ENCODE assay signal across 24 cellular contexts in genomic region chr6:127990081-127990480, GRCh38.
DNase-seq lines count a peak whose midpoint lies in the region; ATAC-seq, FAIRE-seq and TF ChIP-seq lines count a peak whose summit lies in the region.
"Had no signal": no experiment of that assay in that cellular context is flagged by ENCODE, and none has a peak within 500 bp of the region (broad histone marks: within the 10 kb centered on the region; RNA-seq: fewer than 3 reads in every experiment).

No MANE protein-coding gene starts in this region.

- H3K27ac Mint-ChIP-seq in activated naive CD8-positive, alpha-beta T cell treated with anti-CD3 and anti-CD28 coated beads for 36 hours = peak overlapping the region; percentile 60
- H3K27ac Mint-ChIP-seq in naive thymus-derived CD8-positive, alpha-beta T cell = peak overlapping the region; percentile 4 to 88 (median 60)
- no peak overlapping the region for H3K27ac Mint-ChIP-seq in chondrocyte (ENCODE audit: unreplicated experiment)
- H3K27ac Mint-ChIP-seq: GM23338, H9 had no signal

- H3K9me3 Mint-ChIP-seq in activated naive CD8-positive, alpha-beta T cell treated with anti-CD3 and anti-CD28 coated beads for 36 hours = peaks cover 7% of the 10 kb centered on the region
- H3K9me3 Mint-ChIP-seq in naive thymus-derived CD8-positive, alpha-beta T cell = peaks cover 0 to 9% (median 2%) of the 10 kb centered on the region in 9 donors
- no peaks in the 10 kb centered on the region for H3K9me3 Mint-ChIP-seq in chondrocyte (ENCODE audit: low read depth)
- H3K9me3 Mint-ChIP-seq: GM23338, H9 had no signal

- no peaks in the 10 kb centered on the region for H3K36me3 ChIP-seq in BE2C
- H3K36me3 ChIP-seq: SJSA1 had no signal

- H3K4me1 ChIP-seq in BE2C = peaks cover 7% of the 10 kb centered on the region; the same call in 1 of the 2 replicates
- H3K4me1 ChIP-seq: BLaER1 treated with 17β-estradiol and CSF1 and Interleukin-3, amounts not matched to agents 10 nM and 100 nM; SJSA1 had no signal

- DNase-seq in BE2C (peak; percentile 15), GM12892 (ENCODE audit: insufficient read length) (no peak), SKM-1 (lab: John Stamatoyannopoulos, UW; ENCODE audit: unreplicated experiment) (no peak), chondrocyte (ENCODE audit: low spot score) (no peak), GM10266 (ENCODE audit: extremely low spot score) (no peak)
- no peak for DNase-seq in activated naive CD8-positive, alpha-beta T cell treated with anti-CD3 and anti-CD28 coated beads for 36 hours
- no peak for DNase-seq in naive thymus-derived CD8-positive, alpha-beta T cell
- DNase-seq: Calu3; CD4-positive, alpha-beta memory T cell; DMS153; DND-41; H9; NCI-H1048; NCI-H1417; NCI-H1694; NCI-H2029 treated with DMSO at 0.1 percent for 48 hours; NCI-H2227 treated with DMSO at 0.1 percent for 48 hours; NCI-H69; Right ventricle myocardium superior; RPMI8226 had no signal

- no peaks in the 10 kb centered on the region for H3K9me3 ChIP-seq in BE2C
- H3K9me3 ChIP-seq: BLaER1 treated with 17β-estradiol and CSF1 and Interleukin-3, amounts not matched to agents 10 nM and 100 nM; SJSA1 had no signal

- no peak for ATAC-seq in naive thymus-derived CD8-positive, alpha-beta T cell
- no peak for ATAC-seq in GM21737 (IDR thresholded peaks at IDR 0.05; ENCODE audit: unreplicated experiment)
- ATAC-seq: GM23338 had no signal

- H3K4me1 Mint-ChIP-seq in activated naive CD8-positive, alpha-beta T cell treated with anti-CD3 and anti-CD28 coated beads for 36 hours = peaks cover 54% of the 10 kb centered on the region
- H3K4me1 Mint-ChIP-seq in naive thymus-derived CD8-positive, alpha-beta T cell = peaks cover 17 to 51% (median 45%) of the 10 kb centered on the region in 4 donors
- peaks cover 15% of the 10 kb centered on the region for H3K4me1 Mint-ChIP-seq in chondrocyte (ENCODE audit: low read depth)
- H3K4me1 Mint-ChIP-seq: GM23338, H9 had no signal

- TF ChIP-seq POLR2A in GM12892 (IDR thresholded peaks at IDR 0.05; ENCODE audit: low read depth, low read length) = no peak

- TF ChIP-seq CTCF in BE2C (IDR thresholded peaks at IDR 0.05; ENCODE audit: low read depth, low read length) = no peak
- TF ChIP-seq CTCF in chondrocyte (IDR thresholded peaks at IDR 0.05) = no peak
- no peak for TF ChIP-seq CTCF in GM10266 (IDR thresholded peaks at IDR 0.05; ENCODE audit: control insufficient read depth, insufficient read depth, low read depth, missing control alignments)

- H3K4me3 ChIP-seq in BE2C (ENCODE audit: low read depth, low read length) = no peak overlapping the region
- H3K4me3 ChIP-seq: BLaER1 treated with 17β-estradiol and CSF1 and Interleukin-3, amounts not matched to agents 10 nM and 100 nM; GM23338; SJSA1 had no signal

- POLR2A ChIA-PET in naive thymus-derived CD8-positive, alpha-beta T cell (lab: Charles Lee) = interaction anchor here (0.7 to 1.1 kb wide), 5 partner anchors 10 to 56 kb away, joined by 3 to 4 read pairs (median 3); no protein-coding TSS in a partner anchor

- H3K27me3 ChIP-seq in BE2C = no peaks in the 10 kb centered on the region
- H3K27me3 ChIP-seq: BLaER1 treated with 17β-estradiol and CSF1 and Interleukin-3, amounts not matched to agents 10 nM and 100 nM; SJSA1 had no signal

- FAIRE-seq in GM12892 (lab: Jason Lieb, UNC) = peak; percentile 36

- H3K27me3 Mint-ChIP-seq in activated naive CD8-positive, alpha-beta T cell treated with anti-CD3 and anti-CD28 coated beads for 36 hours = no peaks in the 10 kb centered on the region
- H3K27me3 Mint-ChIP-seq in naive thymus-derived CD8-positive, alpha-beta T cell = no peaks in the 10 kb centered on the region
- no peaks in the 10 kb centered on the region for H3K27me3 Mint-ChIP-seq in chondrocyte (ENCODE audit: low read depth)
- H3K27me3 Mint-ChIP-seq: CD4-positive, alpha-beta memory T cell had no signal

- H3K4me3 Mint-ChIP-seq in activated naive CD8-positive, alpha-beta T cell treated with anti-CD3 and anti-CD28 coated beads for 36 hours = no peak overlapping the region
- peak overlapping the region in 9 of 10 donors; percentile 11 to 76 (median 38) for H3K4me3 Mint-ChIP-seq in naive thymus-derived CD8-positive, alpha-beta T cell
- H3K4me3 Mint-ChIP-seq in chondrocyte (ENCODE audit: unreplicated experiment) = no peak overlapping the region
- H3K4me3 Mint-ChIP-seq: CD4-positive, alpha-beta memory T cell; GM23338; H9 had no signal

- H3K36me3 Mint-ChIP-seq in activated naive CD8-positive, alpha-beta T cell treated with anti-CD3 and anti-CD28 coated beads for 36 hours = peaks cover 32% of the 10 kb centered on the region
- H3K36me3 Mint-ChIP-seq in naive thymus-derived CD8-positive, alpha-beta T cell = peaks cover 10 to 18% (median 17%) of the 10 kb centered on the region in 3 donors
- peaks cover 4% of the 10 kb centered on the region for H3K36me3 Mint-ChIP-seq in chondrocyte (ENCODE audit: low read depth)
- H3K36me3 Mint-ChIP-seq: CD4-positive, alpha-beta memory T cell had no signal

Comparison
In these comparisons a context has a peak if more than half of its experiments do, and no peak if none do; other contexts are left out.
1. H3K4me3 Mint-ChIP-seq: peak in naive thymus-derived CD8-positive, alpha-beta T cell (9 of 10); none in activated naive CD8-positive, alpha-beta T cell treated with anti-CD3 and anti-CD28 coated beads for 36 hours (single experiment) and chondrocyte (single experiment).